In genomic region chr16:1054660-1055556, GRCh38 we compare ENCODE assay signal across 9 cellular contexts. TPM values are rescaled to one million over a fixed set of nuclear protein-coding genes. Genes with fewer than 3 reads are reported as not detected.
A peak's percentile ranks its signal among the peaks of the same experiment; 100 is the strongest.
DNase-seq lines count a peak whose midpoint lies in the region; ATAC-seq, FAIRE-seq and TF ChIP-seq lines count a peak whose summit lies in the region.
"Had no signal": no experiment of that assay in that cellular context is flagged by ENCODE, and none has a peak within 500 bp of the region (broad histone marks: within the 10 kb centered on the region; RNA-seq: fewer than 3 reads in every experiment).

No MANE protein-coding gene starts in this region.

- no peaks in the 10 kb centered on the region for H3K9me1 ChIP-seq in endothelial cell of umbilical vein (replicated peaks; ENCODE audit: control insufficient read depth, extremely low read depth, insufficient read depth, low read length)

- no peaks in the 10 kb centered on the region for H3K79me2 ChIP-seq in endothelial cell of umbilical vein (ENCODE audit: control insufficient read depth, insufficient read depth, low read length)

- peak overlapping the region in 7 of 11 experiments; percentile 20 to 76 (median 71); a peak in 11 of 22 replicates for H3K4me2 ChIP-seq in BLaER1 treated with 17β-estradiol and CSF1 and Interleukin-3, amounts not matched to agents 10 nM and 100 nM
- no peak overlapping the region for H3K4me2 ChIP-seq in endothelial cell of umbilical vein (ENCODE audit: insufficient read depth, low read length)

- no peak overlapping the region for H3K4me3 ChIP-seq in BLaER1 treated with 17β-estradiol and CSF1 and Interleukin-3, amounts not matched to agents 10 nM and 100 nM
- H3K4me3 ChIP-seq in H7 (ENCODE audit: insufficient read depth, low read depth, low read length) = no peak overlapping the region
- H3K4me3 ChIP-seq in endothelial cell of umbilical vein (replicated peaks in 1 of 3; ENCODE audit: insufficient read depth in 1 of 3, low read depth in 1 of 3, low read length in 3 of 3) = no peak overlapping the region
- H3K4me3 ChIP-seq in mucosa of descending colon = no peak overlapping the region
- no peak overlapping the region for H3K4me3 ChIP-seq in upper lobe of left lung

- TF ChIP-seq CTCF in endothelial cell of umbilical vein (IDR thresholded peaks at IDR 0.05; ENCODE audit: extremely low read depth in 1 of 2, insufficient read depth in 1 of 2, low read depth in 1 of 2, low read length in 2 of 2) (peak; percentile 91), mucosa of descending colon (IDR thresholded peaks at IDR 0.05) (peak; percentile 55), upper lobe of left lung (IDR thresholded peaks at IDR 0.05) (peak; percentile 50 to 77 (median 74))

- peaks cover 8 to 40% (median 17%) of the 10 kb centered on the region in 11 experiments; a peak in 15 of 22 replicates for H3K27me3 ChIP-seq in BLaER1 treated with 17β-estradiol and CSF1 and Interleukin-3, amounts not matched to agents 10 nM and 100 nM
- H3K27me3 ChIP-seq in H7 (ENCODE audit: control insufficient read depth, insufficient read depth, low read length) (no peaks in the 10 kb centered on the region), endothelial cell of umbilical vein (ENCODE audit: control insufficient read depth in 2 of 2, insufficient read depth in 2 of 2, low read length in 2 of 2) (no peaks in the 10 kb centered on the region), upper lobe of left lung (peaks cover 0 to 11% (median 0%) of the 10 kb centered on the region in 4 donors)

- no peak overlapping the region for H3K27ac ChIP-seq in BLaER1 treated with 17β-estradiol and CSF1 and Interleukin-3, amounts not matched to agents 10 nM and 100 nM
- H3K27ac ChIP-seq in endothelial cell of umbilical vein (ENCODE audit: insufficient read depth, low read depth, low read length) (no peak overlapping the region), upper lobe of left lung (no peak overlapping the region)

- peak; percentile 40 for FAIRE-seq in endothelial cell of umbilical vein (lab: Jason Lieb, UNC)

- H4K20me1 ChIP-seq in BLaER1 treated with 17β-estradiol and CSF1 and Interleukin-3, amounts not matched to agents 10 nM and 100 nM = peaks cover 0 to 42% (median 0%) of the 10 kb centered on the region in 11 experiments; a peak in 5 of 22 replicates
- H4K20me1 ChIP-seq in endothelial cell of umbilical vein (replicated peaks; ENCODE audit: control insufficient read depth, extremely low read depth, insufficient read depth, low read length) = no peaks in the 10 kb centered on the region

- intact Hi-C loops in endothelial cell of umbilical vein (cut with micrococcal nuclease) = loop anchor here (1.0 to 2.0 kb wide), 2 partner anchors 242 to 342 kb away; no protein-coding TSS in a partner anchor
- intact Hi-C loops in mucosa of descending colon (cut with DNase I, micrococcal nuclease) = loop anchor here in 1 of 2 donors (10.0 kb wide), 2 partner anchors 240 to 340 kb away; partner anchors contain the start of gene METRN

- no peak for TF ChIP-seq POLR2A in endothelial cell of umbilical vein (IDR thresholded peaks at IDR 0.05; ENCODE audit: low read depth, low read length)
- TF ChIP-seq POLR2A in upper lobe of left lung (IDR thresholded peaks at IDR 0.05) = no peak

- ATAC-seq in mucosa of descending colon = peak; percentile 79
- peak in 1 of 2 donors; percentile 77 for ATAC-seq in upper lobe of left lung (ENCODE audit: low FRiP score in 2 of 2)
- ATAC-seq in HG03159 (IDR thresholded peaks at IDR 0.05; ENCODE audit: unreplicated experiment) = no peak

- H3K4me1 ChIP-seq in BLaER1 treated with 17β-estradiol and CSF1 and Interleukin-3, amounts not matched to agents 10 nM and 100 nM = peaks cover 0 to 37% (median 28%) of the 10 kb centered on the region in 10 experiments; a peak in 15 of 20 replicates
- H3K4me1 ChIP-seq in endothelial cell of umbilical vein (ENCODE audit: control insufficient read depth, extremely low read depth, insufficient read depth, low read length) (no peaks in the 10 kb centered on the region), mucosa of descending colon (ENCODE audit: low read depth) (no peaks in the 10 kb centered on the region), upper lobe of left lung (no peaks in the 10 kb centered on the region)

- POLR2A ChIA-PET in endothelial cell of umbilical vein (lab: Charles Lee) = no interaction called here

- CTCF ChIA-PET in endothelial cell of umbilical vein (lab: Charles Lee) = interaction anchor here (0.6 to 5.1 kb wide), 10 partner anchors 14 to 345 kb away, joined by 3 to 57 read pairs (median 3); no protein-coding TSS in a partner anchor

- no peaks in the 10 kb centered on the region for H3K36me3 ChIP-seq in BLaER1 treated with 17β-estradiol and CSF1 and Interleukin-3, amounts not matched to agents 10 nM and 100 nM
- no peaks in the 10 kb centered on the region for H3K36me3 ChIP-seq in H7 (replicated peaks; ENCODE audit: control insufficient read depth, insufficient read depth, low read length)
- H3K36me3 ChIP-seq in endothelial cell of umbilical vein (ENCODE audit: control insufficient read depth in 2 of 2, extremely low read depth in 1 of 2, insufficient read depth in 2 of 2, low read length in 2 of 2) = no peaks in the 10 kb centered on the region
- H3K36me3 ChIP-seq in mucosa of descending colon (ENCODE audit: low read depth) = no peaks in the 10 kb centered on the region
- H3K36me3 ChIP-seq in upper lobe of left lung = no peaks in the 10 kb centered on the region

- peaks cover 22 to 33% (median 28%) of the 10 kb centered on the region in 11 experiments for H3K9me3 ChIP-seq in BLaER1 treated with 17β-estradiol and CSF1 and Interleukin-3, amounts not matched to agents 10 nM and 100 nM (replicated peaks in 1 of 11)
- no peaks in the 10 kb centered on the region for H3K9me3 ChIP-seq in endothelial cell of umbilical vein (replicated peaks; ENCODE audit: control insufficient read depth, insufficient read depth, low read length)
- no peaks in the 10 kb centered on the region for H3K9me3 ChIP-seq in mucosa of descending colon
- H3K9me3 ChIP-seq in upper lobe of left lung = peaks cover 0 to 11% (median 0%) of the 10 kb centered on the region in 4 donors

- DNase-seq in H7 (peak; percentile 98), endothelial cell of umbilical vein (ENCODE audit: low read depth, low spot score) (peak; percentile 36), mucosa of descending colon (peak in 2 of 3 donors; percentile 74 to 75), upper lobe of left lung (peak; percentile 34 to 92), SW 1271 (lab: John Stamatoyannopoulos, UW) (no peak)
- DNase-seq in activated CD4-positive, CD25-positive, alpha-beta regulatory T cell treated with anti-CD3 and anti-CD28 coated beads, Interleukin-2, amount 50 U/mL, for 72 hours = peak; percentile 58

- no peak for TF ChIP-seq EP300 in upper lobe of left lung (IDR thresholded peaks at IDR 0.05)

- BruUV-seq in endothelial cell of umbilical vein (replicated peaks; lab: Mats Ljungman, UMichigan) = no TSS peak

- dilution Hi-C loops in endothelial cell of umbilical vein (cut with MboI; ENCODE audit: extremely low pct_ligation_motif_present, low sequenced_read_pairs) = no loop called here

- 38 to 67% methylated on average over 3 to 25 of the region's 34 CpGs for WGBS in upper lobe of left lung, 2 donors

- H3K9ac ChIP-seq in BLaER1 treated with 17β-estradiol and CSF1 and Interleukin-3, amounts not matched to agents 10 nM and 100 nM = no peak overlapping the region
- H3K9ac ChIP-seq in endothelial cell of umbilical vein (replicated peaks; ENCODE audit: extremely low read depth, insufficient read depth, low read length) = no peak overlapping the region

- H2AFZ ChIP-seq in endothelial cell of umbilical vein (ENCODE audit: low read depth, low read length) = no peak overlapping the region

TF ChIP-seq in endothelial cell of umbilical vein, 7 proteins besides CTCF, POLR2A, EP300 and RAD21:
- no peak for TF ChIP-seq EZH2 (IDR thresholded peaks at IDR 0.05; ENCODE audit: borderline replicate concordance, low read depth, low read length, severe bottlenecking)
- no peak for TF ChIP-seq JUN (IDR thresholded peaks at IDR 0.05; ENCODE audit: borderline replicate concordance, insufficient read depth, insufficient read length, low read depth)
- TF ChIP-seq POLR2AphosphoS5 (IDR thresholded peaks at IDR 0.05; ENCODE audit: insufficient read depth, low read depth, low read length) = no peak
- no peak for TF ChIP-seq MAX (IDR thresholded peaks at IDR 0.05; ENCODE audit: insufficient read depth, insufficient read length)
- TF ChIP-seq MYC (IDR thresholded peaks at IDR 0.05; ENCODE audit: low read depth, low read length) = no peak
- TF ChIP-seq FOS (IDR thresholded peaks at IDR 0.05; ENCODE audit: borderline replicate concordance, insufficient read depth, low read length) = no peak
- TF ChIP-seq GATA2 (IDR thresholded peaks at IDR 0.05; ENCODE audit: insufficient read depth, insufficient read length, low read depth, low read length) = no peak
TF ChIP-seq in endothelial cell of umbilical vein: peak in this region for 0.

RNA-seq across cellular contexts. Expression of gene SSTR5, which starts 17.6 kb away (rescaled TPM):
- 0.18 and 0.21 TPM in 2 replicates for total RNA-seq in H7 (2014; rRNA removed; shearing (Covaris generic))
- total RNA-seq in endothelial cell of umbilical vein (0.24 TPM in 1 of 2 replicates, not detected in the other), mucosa of descending colon (not detected), upper lobe of left lung (not detected)
- polyA plus RNA-seq in endothelial cell of umbilical vein = 0.52 and 0.65 TPM in 2 replicates
- polyA plus RNA-seq in endothelial cell of umbilical vein (2011; cell fraction: cytosol; rRNA removed) = 0.17 TPM in 2 replicates
- 0.25 and 0.29 TPM in 2 replicates for polyA plus RNA-seq in endothelial cell of umbilical vein (2011; cell fraction: nucleus; rRNA removed)
- polyA plus RNA-seq in endothelial cell of umbilical vein (2012) = 0.20 and 0.94 TPM in 2 replicates
- 0.13 and 0.39 TPM in 2 replicates for polyA minus RNA-seq in endothelial cell of umbilical vein
- polyA minus RNA-seq in endothelial cell of umbilical vein (2011; cell fraction: cytosol; rRNA and poly(A)+ RNA removed) = 0.72 TPM
- 0.34 TPM in 1 of 2 replicates, not detected in the other for polyA minus RNA-seq in endothelial cell of umbilical vein (2011; cell fraction: nucleus; rRNA and poly(A)+ RNA removed)

RNA-seq across cellular contexts. Expression of gene C1QTNF8, which starts 41.1 kb away (rescaled TPM):
- not detected in 2 replicates for total RNA-seq in H7 (2014; rRNA removed; shearing (Covaris generic))
- not detected in 2 replicates for total RNA-seq in endothelial cell of umbilical vein
- polyA plus RNA-seq in endothelial cell of umbilical vein = not detected in 2 replicates
- not detected in 2 replicates for polyA plus RNA-seq in endothelial cell of umbilical vein (2011; cell fraction: cytosol; rRNA removed)
- not detected in 2 replicates for polyA plus RNA-seq in endothelial cell of umbilical vein (2011; cell fraction: nucleus; rRNA removed)
- not detected in 2 replicates for polyA plus RNA-seq in endothelial cell of umbilical vein (2012)
- not detected in 2 replicates for polyA minus RNA-seq in endothelial cell of umbilical vein
- polyA minus RNA-seq in endothelial cell of umbilical vein (2011; cell fraction: cytosol; rRNA and poly(A)+ RNA removed) = not detected
- polyA minus RNA-seq in endothelial cell of umbilical vein (2011; cell fraction: nucleus; rRNA and poly(A)+ RNA removed) = not detected in 2 replicates
- not detected for total RNA-seq in mucosa of descending colon
- under 1 TPM in 1 of 6 donors, not detected in 5; 0.30 TPM for total RNA-seq in upper lobe of left lung
- total RNA-seq: lower leg skin had no signal

Comparison
In these comparisons a context has a peak if more than half of its experiments do, and no peak if none do; other contexts are left out.
1. DNase-seq: peak in H7 (single experiment), activated CD4-positive, CD25-positive, alpha-beta regulatory T cell treated with anti-CD3 and anti-CD28 coated beads, Interleukin-2, amount 50 U/mL, for 72 hours (single experiment), endothelial cell of umbilical vein (single experiment), mucosa of descending colon (2 of 3) and upper lobe of left lung (2 of 2); none in SW 1271 (0 of 2).
2. Peak in every context shown above with its lines, with median percentiles within 50 percentile points of each other: CTCF ChIP-seq.